ENCODE assay signal across 12 cellular contexts in the genomic region with DNA sequence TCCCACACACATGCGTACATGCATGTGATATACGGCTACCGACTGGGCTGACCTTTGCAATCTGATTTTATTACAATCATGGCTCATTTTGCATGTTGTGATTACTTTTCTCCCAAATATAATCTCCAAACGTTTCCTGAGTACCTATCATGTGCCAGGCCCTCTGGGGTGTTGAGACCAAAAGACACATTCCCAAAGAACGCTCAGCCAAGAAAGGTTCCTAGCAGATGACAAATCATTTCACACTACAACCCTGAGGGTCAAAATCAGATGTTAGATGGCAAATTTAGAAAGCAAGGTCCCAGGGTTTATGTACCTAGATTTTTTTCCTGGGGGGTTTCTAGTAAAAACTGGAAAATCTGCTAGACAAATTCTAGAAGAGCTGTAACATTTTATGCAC.
"Had no signal": no experiment of that assay in that cellular context is flagged by ENCODE, and none has a peak within 500 bp of the region (broad histone marks: within the 10 kb centered on the region; RNA-seq: fewer than 3 reads in every experiment).

No MANE protein-coding gene starts in this region.

- H3K4me3 ChIP-seq: adrenal gland, dorsolateral prefrontal cortex, left lung, ovary, thoracic aorta had no signal

- H3K9me3 ChIP-seq: adrenal gland, left lung, ovary, thoracic aorta had no signal

- H3K27ac ChIP-seq: ovary had no signal

- H3K27me3 ChIP-seq: adrenal gland, dorsolateral prefrontal cortex, left lung, ovary had no signal

- ATAC-seq: stimulated activated naive CD8-positive, alpha-beta T cell treated with anti-CD3 and anti-CD28 coated beads, Interleukin-15, amount 100 ng/mL, for 72 hours had no signal

- H3K36me3 ChIP-seq: adrenal gland, ovary, thoracic aorta had no signal

- DNase-seq: activated CD4-positive, alpha-beta T cell treated with anti-CD3 and anti-CD28 coated beads, Interleukin-2, amount 50 U/mL, for 1 hour; activated naive CD4-positive, alpha-beta T cell treated with anti-CD3 and anti-CD28 coated beads, Interleukin-2, amount 50 U/mL, for 16 hours; dorsolateral prefrontal cortex; ovary; stimulated activated CD4-positive, alpha-beta T cell treated with anti-CD3 and anti-CD28 coated beads, Interleukin-15, amount 100 ng/mL, for 24 hours; stimulated activated CD4-positive, alpha-beta T cell treated with anti-CD3 and anti-CD28 coated beads, Interleukin-4, amount 100 ng/mL, for 24 hours; stimulated activated naive CD8-positive, alpha-beta T cell treated with anti-CD3 and anti-CD28 coated beads, Interleukin-15, amount 100 ng/mL, for 72 hours had no signal

- FAIRE-seq: TTC549, urothelium cell line had no signal
